ENCODE assay signal across 8 cellular contexts in the genomic region with DNA sequence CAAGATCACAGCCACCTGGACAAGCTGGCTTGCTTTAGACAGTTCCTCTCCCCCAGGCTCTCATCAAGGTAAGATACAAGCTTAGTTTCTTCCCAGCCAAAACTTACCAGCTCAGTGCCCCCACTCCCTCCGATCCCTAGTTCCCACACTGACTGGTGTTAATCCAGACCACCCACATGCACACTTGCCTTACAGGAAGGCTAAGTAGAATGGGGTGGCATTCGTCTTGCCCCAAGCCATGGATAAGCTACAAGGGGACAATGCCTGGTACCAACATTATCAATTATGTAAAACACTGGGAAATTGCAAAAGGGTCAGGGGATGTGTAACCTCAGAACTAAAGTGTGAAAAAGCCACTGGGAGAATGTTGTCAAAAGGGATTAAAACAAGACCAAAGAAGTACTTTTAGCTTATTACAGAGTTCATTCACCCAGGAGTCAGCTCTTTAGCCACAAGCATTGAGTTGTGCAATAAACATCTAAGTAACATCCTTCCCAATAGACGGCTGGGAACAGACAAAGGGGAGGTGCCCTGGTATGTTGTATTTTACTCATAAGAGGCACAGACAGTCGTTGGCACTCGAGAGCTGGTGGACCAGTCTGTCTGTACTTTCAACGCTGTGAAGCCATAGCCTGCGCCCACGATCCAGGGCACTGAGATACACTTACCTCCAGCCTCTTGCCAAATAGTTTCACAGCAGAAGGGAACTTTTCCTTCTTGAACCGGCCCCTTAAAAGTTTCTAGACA. TPM values are rescaled to one million over a fixed set of nuclear protein-coding genes. Genes with fewer than 3 reads are reported as not detected.
DNase-seq lines count a peak whose midpoint lies in the region; ATAC-seq and TF ChIP-seq lines count a peak whose summit lies in the region.

No MANE protein-coding gene starts in this region.

- peak overlapping the region; percentile 92 for H3K4me3 Mint-ChIP-seq in activated B cell treated with CpG ODN at 0.5 μM for 24 hours
- H3K4me3 Mint-ChIP-seq in glutamatergic neuron (ENCODE audit: unreplicated experiment): peak overlapping the region; percentile 91

- no peak overlapping the region for H3K27ac ChIP-seq in AG04450 (ENCODE audit: low read depth, low read length)
- H3K27ac ChIP-seq in prostate gland: peak overlapping the region; percentile 85 to 89

- intact Hi-C loops in activated B cell treated with CpG ODN at 0.5 μM for 24 hours (cut with micrococcal nuclease): loop anchor here (10.0 kb wide), 1 partner anchor 1772 kb away; a partner anchor contains a TSS
- intact Hi-C loops in prostate gland (cut with DNase I): no loop called here

- POLR2A ChIA-PET in AG04450 (lab: Yijun Ruan, JAX): no interaction called here
- POLR2A ChIA-PET in activated B cell treated with CpG ODN at 0.5 μM for 24 hours (lab: Charles Lee): interaction anchor here (0.6 to 2.5 kb wide), 3 partner anchors 7 to 1809 kb away, joined by 3 to 6 read pairs (median 3); no protein-coding TSS in a partner anchor

- TF ChIP-seq POLR2A in prostate gland (IDR thresholded peaks at IDR 0.05): no peak

- H3K36me3 ChIP-seq in prostate gland: no peaks in the 10 kb centered on the region

- peaks cover 12% of the 10 kb centered on the region for H3K4me1 ChIP-seq in prostate gland (replicated peaks)

- WGBS in prostate gland: 42% methylated on average over 9 of the region's 9 CpGs

- H3K9me3 Mint-ChIP-seq in activated B cell treated with CpG ODN at 0.5 μM for 24 hours (peaks cover 4% of the 10 kb centered on the region), glutamatergic neuron (ENCODE audit: unreplicated experiment) (peaks cover 15% of the 10 kb centered on the region)

- no peaks in the 10 kb centered on the region for H3K27me3 Mint-ChIP-seq in activated B cell treated with CpG ODN at 0.5 μM for 24 hours
- peaks cover 12% of the 10 kb centered on the region for H3K27me3 Mint-ChIP-seq in glutamatergic neuron (ENCODE audit: unreplicated experiment)

- no peak for ATAC-seq in activated B cell treated with CpG ODN at 0.5 μM for 24 hours (ENCODE audit: low read depth)

- CTCF ChIA-PET in AG04450 (lab: Charles Lee): no interaction called here
- CTCF ChIA-PET in activated B cell treated with CpG ODN at 0.5 μM for 24 hours (lab: Charles Lee): no interaction called here

- H3K4me1 Mint-ChIP-seq in activated B cell treated with CpG ODN at 0.5 μM for 24 hours (peaks cover 40% of the 10 kb centered on the region), glutamatergic neuron (ENCODE audit: low read depth, unreplicated experiment) (peaks cover 28% of the 10 kb centered on the region)

- peak; percentile 7 for DNase-seq in AG04450 (ENCODE audit: low read depth, low spot score)
- DNase-seq in HT-29 (ENCODE audit: low spot score): peak; percentile 52
- no peak for DNase-seq in activated B cell treated with CpG ODN at 0.5 μM for 24 hours
- no peak for DNase-seq in glutamatergic neuron
- peak; percentile 60 for DNase-seq in prostate gland (ENCODE audit: low spot score)
- no peak for DNase-seq in NCI-H2227 (lab: John Stamatoyannopoulos, UW; ENCODE audit: unreplicated experiment)
- DNase-seq in GM19240 (ENCODE audit: insufficient read length, low spot score): no peak
- no peak for DNase-seq in germinal center (ENCODE audit: low spot score)

- H3K9me3 ChIP-seq in AG04450 (ENCODE audit: control insufficient read depth, insufficient read depth, low read length) (no peaks in the 10 kb centered on the region; the same call in 1 of the 2 replicates), prostate gland (no peaks in the 10 kb centered on the region)

- H3K27me3 ChIP-seq in AG04450 (ENCODE audit: control insufficient read depth, insufficient read depth, low read length): no peaks in the 10 kb centered on the region
- no peaks in the 10 kb centered on the region for H3K27me3 ChIP-seq in prostate gland (replicated peaks; ENCODE audit: insufficient read depth)

- peaks cover 44% of the 10 kb centered on the region for H3K36me3 Mint-ChIP-seq in activated B cell treated with CpG ODN at 0.5 μM for 24 hours (ENCODE audit: low read depth)
- peaks cover 18% of the 10 kb centered on the region for H3K36me3 Mint-ChIP-seq in glutamatergic neuron (ENCODE audit: unreplicated experiment)

- H3K4me3 ChIP-seq in AG04450 (ENCODE audit: low read depth, low read length) (peak overlapping the region; percentile 90), prostate gland (peak overlapping the region; percentile 70 to 71)

- H3K27ac Mint-ChIP-seq in activated B cell treated with CpG ODN at 0.5 μM for 24 hours (peak overlapping the region; percentile 20), glutamatergic neuron (ENCODE audit: unreplicated experiment) (peak overlapping the region; percentile 60)

- TF ChIP-seq CTCF in AG04450 (IDR thresholded peaks at IDR 0.05; ENCODE audit: low read depth, low read length) (no peak), activated B cell treated with CpG ODN at 0.5 μM for 24 hours (IDR thresholded peaks at IDR 0.05) (no peak), glutamatergic neuron (IDR thresholded peaks at IDR 0.05; ENCODE audit: partially characterized antibody, unreplicated experiment) (no peak), prostate gland (IDR thresholded peaks at IDR 0.05) (no peak)

RNA-seq across cellular contexts. Expression of a gene that starts 1.1 kb away (rescaled TPM):
- polyA plus RNA-seq in AG04450 (2011; rRNA removed): 40.2 and 45.8 TPM in 2 replicates
- polyA minus RNA-seq in AG04450 (2011; rRNA and poly(A)+ RNA removed): 48.0 and 48.4 TPM in 2 replicates
- 369 and 407 TPM in 2 replicates for total RNA-seq in HT-29 (2014; rRNA removed; shearing (Covaris generic))
- total RNA-seq in activated B cell treated with CpG ODN at 0.5 μM for 24 hours: 35.5 and 47.2 TPM in 2 replicates
- 145 TPM for total RNA-seq in glutamatergic neuron (ENCODE audit: unreplicated experiment)
- 10 to 100 TPM; 29.5 to 93.9 TPM for total RNA-seq in prostate gland

RNA-seq across cellular contexts. Expression of a gene that starts 5.9 kb away (rescaled TPM):
- 39.0 and 51.2 TPM in 2 replicates for polyA plus RNA-seq in AG04450 (2011; rRNA removed)
- 70.7 and 97.3 TPM in 2 replicates for polyA minus RNA-seq in AG04450 (2011; rRNA and poly(A)+ RNA removed)
- 177 and 204 TPM in 2 replicates for total RNA-seq in HT-29 (2014; rRNA removed; shearing (Covaris generic))
- total RNA-seq in activated B cell treated with CpG ODN at 0.5 μM for 24 hours (127 and 146 TPM in 2 replicates), glutamatergic neuron (ENCODE audit: unreplicated experiment) (78.2 TPM), prostate gland (10 to 100 TPM; 56.6 to 80.2 TPM)

Comparison
In these comparisons a context has a peak if more than half of its experiments do, and no peak if none do; other contexts are left out.
1. DNase-seq: peak in AG04450 (single experiment), HT-29 (single experiment) and prostate gland (single experiment); none in activated B cell treated with CpG ODN at 0.5 μM for 24 hours (single experiment), glutamatergic neuron (single experiment), NCI-H2227 (single experiment), GM19240 (single experiment) and germinal center (single experiment).